In the genomic region with DNA sequence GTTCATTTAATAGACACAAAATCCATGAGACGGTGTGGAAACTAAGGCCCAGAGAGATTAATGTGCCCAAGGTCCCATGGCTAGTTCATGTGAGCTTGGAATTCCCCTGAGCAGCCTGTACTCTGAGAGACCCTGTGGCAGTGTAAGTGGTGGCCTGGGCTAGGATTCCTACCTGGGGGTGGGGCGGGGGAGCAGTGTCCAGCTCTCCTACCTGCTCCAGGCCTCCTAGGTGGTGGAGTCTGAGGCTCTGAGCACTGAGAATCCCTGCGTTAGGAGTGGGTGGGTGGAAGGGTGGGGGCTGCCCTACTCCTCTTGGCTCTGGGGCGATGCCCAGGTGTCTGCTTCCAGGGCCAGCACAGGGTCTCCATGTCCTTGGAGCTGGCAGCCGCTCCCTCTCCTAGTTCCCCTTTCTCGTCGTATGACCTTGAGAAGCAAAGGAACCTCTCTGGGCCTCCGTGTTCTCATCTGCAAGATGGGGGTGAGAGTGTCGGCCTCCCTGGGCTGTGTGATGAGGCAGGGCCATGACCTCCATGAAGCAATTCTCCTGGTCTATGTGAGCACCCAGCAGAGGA, we compare ENCODE assay signal across 20 cellular contexts. TPM values are rescaled to one million over a fixed set of nuclear protein-coding genes. Genes with fewer than 3 reads are reported as not detected.
A peak's percentile ranks its signal among the peaks of the same experiment; 100 is the strongest.
DNase-seq lines count a peak whose midpoint lies in the region; ATAC-seq and TF ChIP-seq lines count a peak whose summit lies in the region.
"Had no signal": no experiment of that assay in that cellular context is flagged by ENCODE, and none has a peak within 500 bp of the region (broad histone marks: within the 10 kb centered on the region; RNA-seq: fewer than 3 reads in every experiment).

No MANE protein-coding gene starts in this region.

- in situ Hi-C loops in mammary epithelial cell (cut with MboI; ENCODE audit: low sequenced_read_pairs in 2 of 2): no loop called here

- dilution Hi-C loops in mammary epithelial cell (cut with HindIII; ENCODE audit: low sequenced_read_pairs): no loop called here

- no peak overlapping the region for H2BK120ac ChIP-seq in mesendoderm (ENCODE audit: low read depth, low read length)

- H4K20me1 ChIP-seq in mammary epithelial cell (ENCODE audit: insufficient read depth, low read length): no peaks in the 10 kb centered on the region

- H3K9ac ChIP-seq in mammary epithelial cell (ENCODE audit: insufficient read depth, low read length): no peak overlapping the region
- peak overlapping the region; percentile 15 for H3K9ac ChIP-seq in adipocyte (ENCODE audit: low read length)
- H3K9ac ChIP-seq in mesendoderm (ENCODE audit: low read length): peak overlapping the region; percentile 42

- H3K9me3 Mint-ChIP-seq in MCF 10A (ENCODE audit: unreplicated experiment): no peaks in the 10 kb centered on the region
- H3K9me3 Mint-ChIP-seq in type B pancreatic cell: no peaks in the 10 kb centered on the region
- H3K9me3 Mint-ChIP-seq: CD8-positive, alpha-beta T cell; nephron progenitor cell had no signal

- CTCF ChIA-PET in mammary epithelial cell (lab: Charles Lee; ENCODE audit: low non-redundant PET): interaction anchor here (0.6 kb wide), 1 partner anchor 233 kb away, joined by 4 read pairs; no protein-coding TSS in a partner anchor
- CTCF ChIA-PET in MCF 10A (lab: Yijun Ruan, JAX): interaction anchor here (0.6 to 3.4 kb wide), 9 partner anchors 8 to 210 kb away, joined by 3 to 18 read pairs (median 4); no protein-coding TSS in a partner anchor

- no TSS peak for BruUV-seq in mammary epithelial cell (replicated peaks; lab: Mats Ljungman, UMichigan)
- BruUV-seq in MCF 10A (replicated peaks; lab: Mats Ljungman, UMichigan): no TSS peak

- DNase-seq in mammary epithelial cell: no peak
- DNase-seq in MCF 10A (ENCODE audit: unreplicated experiment): no peak
- DNase-seq in adipocyte (ENCODE audit: low read depth): no peak
- DNase-seq in mesendoderm: no peak
- DNase-seq in type B pancreatic cell (ENCODE audit: extremely low spot score, unreplicated experiment): no peak
- no peak for DNase-seq in erythroblast (lab: John Stamatoyannopoulos, UW)
- DNase-seq in RKO (ENCODE audit: low spot score): no peak
- DNase-seq: activated CD4-positive, alpha-beta T cell treated with anti-CD3 and anti-CD28 coated beads, Interleukin-2, amount 50 U/mL, for 1 hour; activated T-cell treated with anti-CD3 and anti-CD28 coated beads, Interleukin-2, amount 50 U/mL, for 1 hour; CD8-positive, alpha-beta T cell; DMS79 treated with DMSO at 0.1 percent for 48 hours; NCI-H1417 treated with DMSO at 0.1 percent for 48 hours; NCI-H2227 treated with DMSO at 0.1 percent for 48 hours; NK-92 treated with Interleukin-12 subunit alpha and Interleukin-12 subunit beta, amount 100 ng/mL, for 24 hours had no signal

- no peaks in the 10 kb centered on the region for H3K79me1 ChIP-seq in mesendoderm (ENCODE audit: low read length)

- H3K4me3 ChIP-seq in mammary epithelial cell (replicated peaks in 1 of 3; ENCODE audit: insufficient read depth in 1 of 3, low read depth in 2 of 3, low read length in 3 of 3) (no peak overlapping the region), adipocyte (ENCODE audit: low read length) (no peak overlapping the region), mesendoderm (ENCODE audit: low read length) (no peak overlapping the region)
- H3K4me3 ChIP-seq: cardiac muscle cell, SJCRH30 had no signal

- H3K27me3 Mint-ChIP-seq in MCF 10A (ENCODE audit: insufficient read depth, unreplicated experiment): no peaks in the 10 kb centered on the region
- no peaks in the 10 kb centered on the region for H3K27me3 Mint-ChIP-seq in type B pancreatic cell

- POLR2A ChIA-PET in MCF 10A (lab: Yijun Ruan, JAX): no interaction called here

- peaks cover 12% of the 10 kb centered on the region for H3K4me1 Mint-ChIP-seq in MCF 10A (ENCODE audit: insufficient read depth, unreplicated experiment)
- peaks cover 23% of the 10 kb centered on the region for H3K4me1 Mint-ChIP-seq in type B pancreatic cell (ENCODE audit: unreplicated experiment)

- no peak overlapping the region for H4K5ac ChIP-seq in mesendoderm (ENCODE audit: low read length)

- TF ChIP-seq CTCF in mammary epithelial cell (conservative IDR thresholded peaks at IDR 0.05 in 1 of 2, IDR thresholded peaks at IDR 0.05 in 1 of 2; ENCODE audit: extremely low read depth in 1 of 2, insufficient read depth in 1 of 2, low read depth in 1 of 2, low read length in 2 of 2) (no peak), MCF 10A (IDR thresholded peaks at IDR 0.05; ENCODE audit: unreplicated experiment) (no peak), type B pancreatic cell (conservative IDR thresholded peaks at IDR 0.05) (no peak)

- H3K9me3 ChIP-seq in mammary epithelial cell (replicated peaks; ENCODE audit: insufficient read depth, low read length) (no peaks in the 10 kb centered on the region), adipocyte (ENCODE audit: control insufficient read depth, low read length) (no peaks in the 10 kb centered on the region)
- H3K9me3 ChIP-seq: SJCRH30, tibial nerve had no signal

- no peak overlapping the region for H4K8ac ChIP-seq in mesendoderm (ENCODE audit: low read depth, low read length)

- H3K27ac Mint-ChIP-seq in MCF 10A (ENCODE audit: low read depth, unreplicated experiment) (no peak overlapping the region), type B pancreatic cell (peak overlapping the region; percentile 80)
- H3K27ac Mint-ChIP-seq: CD8-positive, alpha-beta T cell had no signal

- no peak overlapping the region for H2AFZ ChIP-seq in mammary epithelial cell (ENCODE audit: low read depth, low read length)

- H2BK5ac ChIP-seq in mesendoderm (ENCODE audit: low read length): no peak overlapping the region

- no peak overlapping the region for H3K18ac ChIP-seq in mesendoderm (ENCODE audit: low read length)

- 90% methylated on average over 5 of the region's 9 CpGs for WGBS in mammary epithelial cell (ENCODE audit: low coverage, missing lambda C conversion rate)
- WGBS in mesendoderm (ENCODE audit: extremely low coverage, insufficient coverage, low lambda C conversion rate): no CpG with 5 or more reads among the region's 9 CpGs

- H3K4me2 ChIP-seq in mammary epithelial cell (ENCODE audit: insufficient read depth, low read depth, low read length) (peak overlapping the region; percentile 76), mesendoderm (ENCODE audit: low read length) (no peak overlapping the region)

- H3K4me3 Mint-ChIP-seq in MCF 10A (ENCODE audit: unreplicated experiment) (no peak overlapping the region), type B pancreatic cell (peak overlapping the region; percentile 68)
- H3K4me3 Mint-ChIP-seq: CD8-positive, alpha-beta T cell; nephron progenitor cell had no signal

- intact Hi-C loops in mammary epithelial cell (cut with micrococcal nuclease) (loop anchor here (1.0 to 2.0 kb wide), 3 partner anchors 22 to 560 kb away; no protein-coding TSS in a partner anchor), MCF 10A (cut with micrococcal nuclease) (no loop called here)

- H3K27me3 ChIP-seq in mammary epithelial cell (ENCODE audit: insufficient read depth, low read length) (no peaks in the 10 kb centered on the region), adipocyte (replicated peaks; ENCODE audit: control insufficient read depth, insufficient read depth, low read length) (no peaks in the 10 kb centered on the region), mesendoderm (ENCODE audit: insufficient read depth, low read length, poor library complexity) (no peaks in the 10 kb centered on the region)
- H3K27me3 ChIP-seq: cardiac muscle cell, SJCRH30, tibial nerve had no signal

- H2AK5ac ChIP-seq in mesendoderm (ENCODE audit: low read length): peak overlapping the region; percentile 100

- H3K4ac ChIP-seq in mesendoderm (ENCODE audit: low read depth, low read length): no peak overlapping the region

- no peak overlapping the region for H3K27ac ChIP-seq in mammary epithelial cell (ENCODE audit: insufficient read depth, low read depth, low read length)
- H3K27ac ChIP-seq in mesendoderm (ENCODE audit: low read depth, low read length): no peak overlapping the region
- H3K27ac ChIP-seq: cardiac muscle cell had no signal

- H3K36me3 ChIP-seq in mammary epithelial cell (ENCODE audit: insufficient read depth, low read length): peaks cover 9% of the 10 kb centered on the region
- no peaks in the 10 kb centered on the region for H3K36me3 ChIP-seq in adipocyte (ENCODE audit: control insufficient read depth, insufficient read depth, low read length, severe bottlenecking)
- H3K36me3 ChIP-seq in mesendoderm (ENCODE audit: control insufficient read depth, insufficient read depth, low read length): no peaks in the 10 kb centered on the region
- H3K36me3 ChIP-seq: cardiac muscle cell, SJCRH30, tibial nerve had no signal

- H3K23ac ChIP-seq in mesendoderm (ENCODE audit: low read length): no peak overlapping the region

- ATAC-seq in GM19035 (IDR thresholded peaks at IDR 0.05; ENCODE audit: unreplicated experiment): no peak

- H2BK15ac ChIP-seq in mesendoderm (replicated peaks; ENCODE audit: low read depth): no peak overlapping the region

- no peaks in the 10 kb centered on the region for H3K36me3 Mint-ChIP-seq in MCF 10A (ENCODE audit: insufficient read depth, unreplicated experiment)
- H3K36me3 Mint-ChIP-seq in type B pancreatic cell: peaks cover 3% of the 10 kb centered on the region
- H3K36me3 Mint-ChIP-seq: CD8-positive, alpha-beta T cell had no signal

- peaks cover 54% of the 10 kb centered on the region for H3K4me1 ChIP-seq in mammary epithelial cell (ENCODE audit: insufficient read depth, low read length)
- peaks cover 37% of the 10 kb centered on the region for H3K4me1 ChIP-seq in adipocyte (ENCODE audit: control insufficient read depth, insufficient read depth, low read length)
- peaks cover 15% of the 10 kb centered on the region for H3K4me1 ChIP-seq in mesendoderm (ENCODE audit: control insufficient read depth, low read depth, low read length)

- H3K56ac ChIP-seq in mesendoderm (ENCODE audit: low read length): peak overlapping the region; percentile 84

- TF ChIP-seq POLR2A in erythroblast (IDR thresholded peaks at IDR 0.05; ENCODE audit: low read length): no peak

- peaks cover 41% of the 10 kb centered on the region for H3K79me2 ChIP-seq in mammary epithelial cell (ENCODE audit: insufficient read depth, low read length)
- no peaks in the 10 kb centered on the region for H3K79me2 ChIP-seq in mesendoderm (ENCODE audit: control insufficient read depth, insufficient read depth, low read length)

RNA-seq across cellular contexts. Expression of gene SNCG, which starts 2.5 kb away (rescaled TPM):
- total RNA-seq in mammary epithelial cell (10 to 100 TPM; 25.7 to 54.0 TPM), MCF 10A (2022) (4.2 and 7.3 TPM in 2 replicates), type B pancreatic cell (ENCODE audit: low replicate concordance) (60.4 and 77.6 TPM in 2 replicates)
- polyA plus RNA-seq in mammary epithelial cell: 101 TPM
- 31.4 TPM for polyA minus RNA-seq in mammary epithelial cell
- 2.8 TPM for polyA plus RNA-seq in mesendoderm (2013, experiment 1 of 2)
- polyA plus RNA-seq in mesendoderm (2013, experiment 2 of 2): 3.3 TPM
- total RNA-seq: CD8-positive, alpha-beta T cell had no signal

RNA-seq across cellular contexts. Expression of gene MMRN2, which starts 3.5 kb away (rescaled TPM):
- total RNA-seq in mammary epithelial cell: 10 to 100 TPM in 1 of 2 donors, 1 to 10 TPM in 1; 8.5 to 13.7 TPM
- polyA plus RNA-seq in mammary epithelial cell: 11.6 TPM
- polyA minus RNA-seq in mammary epithelial cell: 5.4 TPM
- 1.4 and 1.5 TPM in 2 replicates for total RNA-seq in MCF 10A (2022)
- polyA plus RNA-seq in mesendoderm (2013, experiment 1 of 2): 0.46 TPM
- polyA plus RNA-seq in mesendoderm (2013, experiment 2 of 2): 0.29 TPM
- total RNA-seq in type B pancreatic cell (ENCODE audit: low replicate concordance): 4.0 and 5.5 TPM in 2 replicates

RNA-seq across cellular contexts. Expression of gene ADIRF, which starts 7.3 kb away (rescaled TPM):
- total RNA-seq in mammary epithelial cell (100 to 1,000 TPM in 1 of 2 donors, 10 to 100 TPM in 1; 57.0 to 247 TPM), MCF 10A (2022) (60.3 and 89.0 TPM in 2 replicates), type B pancreatic cell (ENCODE audit: low replicate concordance) (1.5 TPM in 1 of 2 replicates, not detected in the other)
- 517 TPM for polyA plus RNA-seq in mammary epithelial cell
- 39.5 TPM for polyA minus RNA-seq in mammary epithelial cell
- 0.06 TPM for polyA plus RNA-seq in mesendoderm (2013, experiment 1 of 2)
- polyA plus RNA-seq in mesendoderm (2013, experiment 2 of 2): 0.17 TPM
- total RNA-seq: cardiac muscle cell; CD8-positive, alpha-beta T cell had no signal

RNA-seq across cellular contexts. Expression of gene FAM25A, which starts 59.1 kb away (rescaled TPM):
- total RNA-seq in mammary epithelial cell (1 to 10 TPM in 1 of 2 donors, not detected in 1; 4.1 TPM), MCF 10A (2022) (not detected in 2 replicates), type B pancreatic cell (ENCODE audit: low replicate concordance) (not detected in 2 replicates)
- polyA plus RNA-seq in mammary epithelial cell: 5.8 TPM
- not detected for polyA minus RNA-seq in mammary epithelial cell
- polyA plus RNA-seq in mesendoderm (2013, experiment 1 of 2): not detected
- not detected for polyA plus RNA-seq in mesendoderm (2013, experiment 2 of 2)
- total RNA-seq: cardiac muscle cell; CD8-positive, alpha-beta T cell; lung microvascular endothelial cell; SJCRH30; tibial nerve had no signal
- polyA plus RNA-seq: cardiac muscle cell had no signal

Comparison
In these comparisons a context has a peak if more than half of its experiments do, and no peak if none do; other contexts are left out.
1. RNA of gene ADIRF, which starts 7.3 kb away (total RNA-seq): 57.0 to 247 TPM in mammary epithelial cell and 60.3 to 89.0 TPM in MCF 10A; 1.5 TPM in type B pancreatic cell; every median in the first group is over 10 times any median in the second.